ENCODE assay signal across 27 cellular contexts in the genomic region with DNA sequence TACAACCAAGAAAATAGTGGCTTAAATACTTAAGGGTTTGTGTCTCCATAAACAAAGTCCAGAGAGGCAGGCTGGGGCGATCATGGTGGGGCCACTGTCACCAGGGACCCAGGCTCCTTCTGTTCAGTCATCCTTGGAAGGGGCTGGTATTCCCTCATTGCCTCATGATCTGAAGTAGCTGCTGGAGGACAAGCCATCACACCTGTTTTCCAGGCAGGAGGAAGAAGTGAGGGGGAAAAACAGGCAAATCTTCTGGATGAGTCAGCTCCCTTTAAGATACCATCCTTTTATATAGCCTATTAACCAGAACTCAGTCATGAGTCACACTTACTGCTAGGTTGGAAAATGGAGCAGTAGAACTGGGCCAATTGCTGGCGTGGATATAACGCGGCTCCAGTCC.
DNase-seq lines count a peak whose midpoint lies in the region; ATAC-seq, FAIRE-seq and TF ChIP-seq lines count a peak whose summit lies in the region.
"Had no signal": no experiment of that assay in that cellular context is flagged by ENCODE, and none has a peak within 500 bp of the region (broad histone marks: within the 10 kb centered on the region; RNA-seq: fewer than 3 reads in every experiment).

No MANE protein-coding gene starts in this region.

- H4K20me1 ChIP-seq in K562 (replicated peaks; ENCODE audit: control insufficient read depth, insufficient read depth, low read length): no peaks in the 10 kb centered on the region; the same call in 1 of the 2 replicates
- H4K20me1 ChIP-seq in osteoblast (ENCODE audit: insufficient read depth, low read length): no peaks in the 10 kb centered on the region

- ATAC-seq in K562 (no peak), HG02588 (IDR thresholded peaks at IDR 0.05; ENCODE audit: unreplicated experiment) (no peak)
- ATAC-seq: activated CD8-positive, alpha-beta T cell treated with anti-CD3 and anti-CD28 coated beads, Interleukin-2, amount 10 ng/mL, durations not matched to agents 7 days and 5 days; activated T-helper 17 cell treated with anti-CD3 and anti-CD28 coated beads, Interleukin-2, amount 50 U/mL, for 72 hours; CD8-positive, alpha-beta T cell; naive thymus-derived CD4-positive, alpha-beta T cell; SK-N-SH treated with all-trans-retinoic acid at 6 μM for 48 hours had no signal

- POLR2A ChIA-PET in K562 (lab: Yijun Ruan, JAX): no interaction called here

- no peak overlapping the region for H3K9ac ChIP-seq in K562 (ENCODE audit: insufficient read depth in 1 of 2, low read depth in 2 of 2, low read length in 2 of 2)

- no peak overlapping the region for H2AFZ ChIP-seq in K562 (ENCODE audit: low read depth, low read length)
- no peak overlapping the region for H2AFZ ChIP-seq in osteoblast (ENCODE audit: low read length)

- no peak for TF ChIP-seq CTCF in K562 (IDR thresholded peaks at IDR 0.05 in 2 of 3, conservative IDR thresholded peaks at IDR 0.05 in 1 of 3; ENCODE audit: insufficient read depth in 2 of 3, low read depth in 1 of 3, low read length in 3 of 3)
- TF ChIP-seq CTCF in osteoblast (IDR thresholded peaks at IDR 0.05; ENCODE audit: extremely low read depth, low read depth, low read length): no peak

- DNase-seq in EH (ENCODE audit: low read depth): peak; percentile 40
- DNase-seq in LoVo (ENCODE audit: low spot score): peak; percentile 74
- no peak for DNase-seq in K562 (ENCODE audit: extremely low read depth in 1 of 4, low spot score in 3 of 4)
- DNase-seq in islet precursor cell: peak; percentile 46
- no peak for DNase-seq in cerebellum (ENCODE audit: low spot score)
- no peak for DNase-seq in cortex of kidney (lab: John Stamatoyannopoulos, UW)
- no peak for DNase-seq in osteoblast (ENCODE audit: insufficient read length, low spot score, missing footprints)
- DNase-seq: activated CD8-positive, alpha-beta T cell treated with anti-CD3 and anti-CD28 coated beads, Interleukin-2, amount 10 ng/mL, durations not matched to agents 7 days and 5 days; activated naive CD4-positive, alpha-beta T cell treated with anti-CD3 and anti-CD28 coated beads, Interleukin-2, amount 10 ng/mL, durations not matched to agents 7 days and 5 days; adrenal gland; BE2C; CD8-positive, alpha-beta T cell; midbrain; MM.1S; naive thymus-derived CD4-positive, alpha-beta T cell; NCI-H1417; NCI-H2081; NCI-H526 treated with DMSO at 0.1 percent for 48 hours; NK-92 treated with Interleukin-12 subunit alpha and Interleukin-12 subunit beta, amount 100 ng/mL, for 24 hours; nucleus accumbens; Right ventricle myocardium superior; stimulated activated CD4-positive, alpha-beta T cell treated with anti-CD3 and anti-CD28 coated beads, Interleukin-4, amount 100 ng/mL, for 24 hours; tibial artery had no signal

- H3K27me3 ChIP-seq in K562 (ENCODE audit: control insufficient read depth in 2 of 2, insufficient read depth in 2 of 2, low read length in 2 of 2) (peaks cover 21 to 44% of the 10 kb centered on the region in 2 experiments), osteoblast (ENCODE audit: insufficient read depth, low read length) (no peaks in the 10 kb centered on the region)
- H3K27me3 ChIP-seq: adrenal gland, BE2C had no signal

- in situ Hi-C loops in K562 (cut with MboI): no loop called here

- no peaks in the 10 kb centered on the region for H3K9me1 ChIP-seq in K562 (ENCODE audit: control insufficient read depth, insufficient read depth, low read length)

- BruUV-seq in K562 (replicated peaks; lab: Mats Ljungman, UMichigan): no TSS peak

- H3K4me1 ChIP-seq in K562 (replicated peaks in 1 of 2; ENCODE audit: control insufficient read depth in 2 of 2, insufficient read depth in 2 of 2, low read length in 2 of 2) (peaks cover 0 to under 1% of the 10 kb centered on the region in 2 experiments; a peak in 2 of 5 replicates), osteoblast (ENCODE audit: insufficient read depth, low read length) (no peaks in the 10 kb centered on the region)
- H3K4me1 ChIP-seq: adrenal gland, HAP-1 had no signal

- intact Hi-C loops in K562 (cut with micrococcal nuclease): no loop called here

- H3K4me3 ChIP-seq in K562 (no peak overlapping the region), osteoblast (ENCODE audit: insufficient read depth, low read length) (no peak overlapping the region)
- H3K4me3 ChIP-seq: adrenal gland, HAP-1, tibial artery had no signal

- H3K79me2 ChIP-seq in K562 (ENCODE audit: control insufficient read depth, insufficient read depth, low read length) (no peaks in the 10 kb centered on the region), osteoblast (ENCODE audit: insufficient read depth, low read length) (no peaks in the 10 kb centered on the region)

- WGBS in K562 (ENCODE audit: insufficient coverage, low coverage, missing lambda C conversion rate): 4% methylated on average over 4 of the region's 4 CpGs

- H3K36me3 ChIP-seq in K562 (ENCODE audit: control insufficient read depth, insufficient read depth, low read length): no peaks in the 10 kb centered on the region
- no peaks in the 10 kb centered on the region for H3K36me3 ChIP-seq in osteoblast (ENCODE audit: insufficient read depth, low read length)
- H3K36me3 ChIP-seq: adrenal gland, BE2C, HAP-1, tibial artery had no signal

- H3K4me2 ChIP-seq in K562 (ENCODE audit: insufficient read depth, low read length) (no peak overlapping the region), osteoblast (ENCODE audit: insufficient read depth, low read length) (no peak overlapping the region)

- H3K9me3 ChIP-seq in K562 (replicated peaks; ENCODE audit: control insufficient read depth, insufficient read depth, low read depth, low read length) (no peaks in the 10 kb centered on the region), osteoblast (ENCODE audit: low read depth, low read length) (no peaks in the 10 kb centered on the region)
- H3K9me3 ChIP-seq: adrenal gland, BE2C, HAP-1, tibial artery had no signal

- no peak for TF ChIP-seq RAD21 in K562 (CRISPR knock-in tag; conservative IDR thresholded peaks at IDR 0.05 in 1 of 2, IDR thresholded peaks at IDR 0.05 in 1 of 2)

- no peak for FAIRE-seq in K562 (lab: Jason Lieb, UNC)

- TF ChIP-seq EP300 in K562 (IDR thresholded peaks at IDR 0.05; ENCODE audit: low read length): no peak

- no peak for TF ChIP-seq POLR2A in K562 (conservative IDR thresholded peaks at IDR 0.05)

- CTCF ChIA-PET in K562 (lab: Yijun Ruan, JAX; ENCODE audit: low intra/inter-chr PET ratio): no interaction called here

- H3K27ac ChIP-seq in K562 (ENCODE audit: extremely low read depth, low read depth, low read length): no peak overlapping the region
- H3K27ac ChIP-seq in osteoblast (ENCODE audit: low read depth, low read length): no peak overlapping the region
- H3K27ac ChIP-seq: adrenal gland, tibial artery had no signal

TF ChIP-seq in K562, 482 proteins besides CTCF, POLR2A, EP300 and RAD21:
- peak; percentile 40; the same call in 1 of the 2 replicates for TF ChIP-seq FOSL1 (tag; conservative IDR thresholded peaks at IDR 0.05)
- TF ChIP-seq RBM25 (IDR thresholded peaks at IDR 0.05; ENCODE audit: low read depth, low read length, severe bottlenecking): peak; percentile 90
- no peak for TF ChIP-seq ZNF124 (CRISPR knock-in tag; IDR thresholded peaks at IDR 0.05)
- TF ChIP-seq NFE2 (IDR thresholded peaks at IDR 0.05; ENCODE audit: low read depth): 0 out of 2 replicates have a peak, but pooled peaks have one; percentile 20
TF ChIP-seq in K562: peak in this region for 3.

Comparison
In these comparisons a context has a peak if more than half of its experiments do, and no peak if none do; other contexts are left out.
1. DNase-seq: peak in EH (single experiment), LoVo (single experiment) and islet precursor cell (single experiment); none in K562 (0 of 4), cerebellum (single experiment), cortex of kidney (single experiment) and osteoblast (single experiment).